In genomic region chr1:32200226-32201010, GRCh38 we compare ENCODE assay signal across 8 cellular contexts. TPM values are rescaled to one million over a fixed set of nuclear protein-coding genes. Genes with fewer than 3 reads are reported as not detected.
DNase-seq lines count a peak whose midpoint lies in the region; ATAC-seq and TF ChIP-seq lines count a peak whose summit lies in the region.

TSS of gene CCDC28B (plus strand) at chr1:32200595. CDS start at chr1:32201936, 1,341 bp downstream.

- peak within 1 kb of the TSS; percentile 71 for H3K9ac ChIP-seq in neuronal stem cell (ENCODE audit: low read depth, low read length, poor library complexity)

- H3K27ac Mint-ChIP-seq in activated naive CD8-positive, alpha-beta T cell = peak within 1 kb of the TSS; percentile 91

- H3K14ac ChIP-seq in neuronal stem cell (ENCODE audit: low read length) = no peak within 1 kb of the TSS

- H2AFZ ChIP-seq in neuronal stem cell (ENCODE audit: low read length) = peak within 1 kb of the TSS; percentile 82

- no peak for ATAC-seq in HG03469 (IDR thresholded peaks at IDR 0.05; ENCODE audit: unreplicated experiment)

- peak within 1 kb of the TSS; percentile 83 for H3K18ac ChIP-seq in neuronal stem cell (ENCODE audit: low read length)

- H3K27me3 ChIP-seq in neuronal stem cell (ENCODE audit: control insufficient read depth in 3 of 3, insufficient read depth in 3 of 3, low read depth in 1 of 3, low read length in 3 of 3) (peaks cover 0 to 2% (median 0%) of the 10 kb centered on the region in 3 experiments), tibial nerve (no peaks in the 10 kb centered on the region)

- H3K4ac ChIP-seq in neuronal stem cell (ENCODE audit: low read length) = no peak within 1 kb of the TSS

- TF ChIP-seq CTCF in tibial nerve (IDR thresholded peaks at IDR 0.05) = no peak

- H3K79me1 ChIP-seq in neuronal stem cell (ENCODE audit: low read depth, low read length) = no peaks in the 10 kb centered on the region

- TF ChIP-seq POLR2A in tibial nerve (IDR thresholded peaks at IDR 0.05) = peak in 1 of 2 donors; percentile 44

- H3K9me3 Mint-ChIP-seq in activated naive CD8-positive, alpha-beta T cell (ENCODE audit: low read depth) = no peaks in the 10 kb centered on the region

- in situ Hi-C loops in SK-MEL-5 (cut with HindIII; ENCODE audit: low pct_unique_long_range_greater_than_20kb, low sequenced_read_pairs) = no loop called here

- peaks cover 22 to 34% of the 10 kb centered on the region in 2 donors for H3K36me3 ChIP-seq in neuronal stem cell (replicated peaks in 1 of 2; ENCODE audit: control insufficient read depth in 2 of 2, insufficient read depth in 2 of 2, low read length in 2 of 2)
- peaks cover 0 to 28% (median 0%) of the 10 kb centered on the region in 3 donors for H3K36me3 ChIP-seq in tibial nerve

- H4K91ac ChIP-seq in neuronal stem cell (ENCODE audit: low read depth, low read length, poor library complexity) = no peak within 1 kb of the TSS

- peaks cover 23 to 24% of the 10 kb centered on the region in 2 donors for H3K4me1 ChIP-seq in neuronal stem cell (ENCODE audit: control insufficient read depth in 2 of 2, insufficient read depth in 1 of 2, low read depth in 1 of 2, low read length in 2 of 2)
- peaks cover 0 to 40% (median 21%) of the 10 kb centered on the region in 4 donors for H3K4me1 ChIP-seq in tibial nerve

- WGBS in neuronal stem cell (ENCODE audit: extremely low coverage in 2 of 2, insufficient read length in 2 of 2, insufficient replicate concordance in 1 of 2), 2 donors = no CpG with 5 or more reads among the region's 34 CpGs
- WGBS in tibial nerve, 2 donors = 0% methylated on average over 15 to 26 of the region's 34 CpGs

- peaks cover 62% of the 10 kb centered on the region for H3K4me1 Mint-ChIP-seq in activated naive CD8-positive, alpha-beta T cell (ENCODE audit: low read depth)

- H2BK120ac ChIP-seq in neuronal stem cell (ENCODE audit: low read depth, low read length) = no peak within 1 kb of the TSS

- H3K27me3 Mint-ChIP-seq in activated naive CD8-positive, alpha-beta T cell = no peaks in the 10 kb centered on the region

- H3K27ac ChIP-seq in neuronal stem cell (replicated peaks; ENCODE audit: low read length) (peak within 1 kb of the TSS; percentile 80), tibial nerve (peak within 1 kb of the TSS; percentile 65 to 95 (median 78))

- H2BK12ac ChIP-seq in neuronal stem cell (ENCODE audit: low read length) = peak within 1 kb of the TSS; percentile 35

- H3K4me2 ChIP-seq in neuronal stem cell (ENCODE audit: insufficient read depth, low read length, poor library complexity, severe bottlenecking) = peak within 1 kb of the TSS; percentile 78

- peak in 1 of 2 donors; percentile 78 for TF ChIP-seq EP300 in tibial nerve (IDR thresholded peaks at IDR 0.05)

- H3K9me3 ChIP-seq in neuronal stem cell (replicated peaks in 1 of 2; ENCODE audit: control insufficient read depth in 2 of 2, insufficient read depth in 1 of 2, low read depth in 1 of 2, low read length in 2 of 2) (no peaks in the 10 kb centered on the region), tibial nerve (no peaks in the 10 kb centered on the region)

- peak within 1 kb of the TSS; percentile 80 for H2AK5ac ChIP-seq in neuronal stem cell (ENCODE audit: low read depth, low read length)

- peak within 1 kb of the TSS; percentile 35 for H3K23ac ChIP-seq in neuronal stem cell (ENCODE audit: low read depth, low read length, poor library complexity)

- peak within 1 kb of the TSS; percentile 69 for H2BK15ac ChIP-seq in neuronal stem cell (ENCODE audit: low read length)

- DNase-seq in GDM1 (lab: John Stamatoyannopoulos, UW) = peak; percentile 45
- DNase-seq in Kasumi-1 (lab: John Stamatoyannopoulos, UW) = peak; percentile 52 to 68
- DNase-seq in SK-MEL-5 (ENCODE audit: low read depth, low spot score) = peak; percentile 51
- peak; percentile 66 for DNase-seq in globus pallidus (ENCODE audit: low spot score)
- DNase-seq in neuronal stem cell (ENCODE audit: low spot score) = peak; percentile 79
- peak; percentile 48 to 65 for DNase-seq in tibial nerve (ENCODE audit: low spot score in 2 of 2)

- no peak within 1 kb of the TSS for H2BK5ac ChIP-seq in neuronal stem cell (ENCODE audit: low read length)

- H3K4me3 ChIP-seq in neuronal stem cell (ENCODE audit: low read length in 2 of 2) (peak within 1 kb of the TSS; percentile 56 to 77), tibial nerve (peak within 1 kb of the TSS; percentile 40 to 81 (median 64))

- H4K8ac ChIP-seq in neuronal stem cell (ENCODE audit: low read depth, low read length) = peak within 1 kb of the TSS; percentile 29

- H3K4me3 Mint-ChIP-seq in activated naive CD8-positive, alpha-beta T cell = peak within 1 kb of the TSS; percentile 89

- peaks cover 7% of the 10 kb centered on the region for H3K36me3 Mint-ChIP-seq in activated naive CD8-positive, alpha-beta T cell

RNA-seq across cellular contexts. Expression of gene CCDC28B, which starts in this region (rescaled TPM):
- total RNA-seq in SK-MEL-5 (2014; rRNA removed; shearing (Covaris generic)) = 8.6 and 12.2 TPM in 2 replicates
- 6.0 and 6.5 TPM in 2 replicates for polyA plus RNA-seq in SK-MEL-5 (2015; cell fraction: cytosol; rRNA removed)
- polyA plus RNA-seq in SK-MEL-5 (2015; cell fraction: nucleus; rRNA removed) = 1.7 and 8.2 TPM in 2 replicates
- 23.0 TPM for polyA plus RNA-seq in neuronal stem cell (2013, experiment 1 of 2)
- 22.7 TPM for polyA plus RNA-seq in neuronal stem cell (2013, experiment 2 of 2)
- 10 to 100 TPM in 1 of 4 donors, 1 to 10 TPM in 3; 2.7 to 12.0 (median 6.2) TPM for total RNA-seq in tibial nerve
